Comparison of ENCODE assay signal across 9 cellular contexts in genomic region chr7:154744226-154744860, GRCh38.
DNase-seq lines count a peak whose midpoint lies in the region; ATAC-seq and TF ChIP-seq lines count a peak whose summit lies in the region.
"Had no signal": no experiment of that assay in that cellular context is flagged by ENCODE, and none has a peak within 500 bp of the region (broad histone marks: within the 10 kb centered on the region; RNA-seq: fewer than 3 reads in every experiment).

No MANE protein-coding gene starts in this region.

- POLR2A ChIA-PET in IMR-90 (lab: Charles Lee; ENCODE audit: unreplicated experiment) = no interaction called here

- intact Hi-C loops in cardiac septum (cut with DNase I) = no loop called here
- intact Hi-C loops in Right ventricle myocardium inferior (cut with DNase I) = no loop called here
- intact Hi-C loops in IMR-90 (cut with micrococcal nuclease) = no loop called here
- intact Hi-C loops in left ventricle myocardium superior (cut with micrococcal nuclease) = no loop called here

- H3K36me3 ChIP-seq in IMR-90 (ENCODE audit: control insufficient read depth, insufficient read depth, low read length) = no peaks in the 10 kb centered on the region
- H3K36me3 ChIP-seq: cardiac muscle cell had no signal

- no peak overlapping the region for H2BK5ac ChIP-seq in IMR-90 (ENCODE audit: low read depth, low read length, poor library complexity, severe bottlenecking)

- H4K20me1 ChIP-seq in IMR-90 (ENCODE audit: insufficient read depth, low read length) = no peaks in the 10 kb centered on the region

- peak overlapping the region; percentile 24 for H2AFZ ChIP-seq in IMR-90 (replicated peaks; ENCODE audit: low read length, poor library complexity)

- H3K23ac ChIP-seq in IMR-90 (ENCODE audit: low read depth, low read length) = no peak overlapping the region

- no peak overlapping the region for H3K56ac ChIP-seq in IMR-90 (ENCODE audit: extremely low read depth, insufficient read depth, low read length)

- H4K5ac ChIP-seq in IMR-90 (ENCODE audit: low read depth, low read length) = no peak overlapping the region

- DNase-seq in cardiac septum (ENCODE audit: low spot score) (peak; percentile 67), Right ventricle myocardium inferior (ENCODE audit: missing footprints) (no peak), IMR-90 (no peak), left ventricle myocardium superior (peak; percentile 39), MV-4-11 (lab: John Stamatoyannopoulos, UW) (no peak)
- DNase-seq in stimulated activated CD4-positive, alpha-beta T cell treated with anti-CD3 and anti-CD28 coated beads, Interleukin-4, amount 100 ng/mL, for 1 hour = peak; percentile 9

- H4K91ac ChIP-seq in IMR-90 (ENCODE audit: insufficient read depth, low read depth, low read length) = no peak overlapping the region

- H3K4me1 ChIP-seq in IMR-90 (ENCODE audit: control insufficient read depth, insufficient read depth, low read length) = no peaks in the 10 kb centered on the region

- CTCF ChIA-PET in IMR-90 (lab: Yijun Ruan, JAX) = interaction anchor here (1.0 kb wide), 1 partner anchor 13 kb away, joined by 4 read pairs; no protein-coding TSS in a partner anchor

- no TSS peak for BruUV-seq in IMR-90 (replicated peaks; lab: Mats Ljungman, UMichigan)

- no peak overlapping the region for H3K9ac ChIP-seq in IMR-90 (ENCODE audit: low read depth, low read length)

- H3K4me3 ChIP-seq in IMR-90 (ENCODE audit: insufficient read depth, low read depth, low read length) = no peak overlapping the region
- H3K4me3 ChIP-seq: cardiac muscle cell had no signal

- H3K4me1 Mint-ChIP-seq in activated T-helper 17 cell treated with anti-CD3 and anti-CD28 coated beads, Interleukin-2, amount 50 U/mL, for 72 hours = no peaks in the 10 kb centered on the region

- ATAC-seq in Right ventricle myocardium inferior (no peak), IMR-90 (ENCODE audit: low read depth) (no peak), left ventricle myocardium superior (no peak)
- no peak for ATAC-seq in activated T-helper 17 cell treated with anti-CD3 and anti-CD28 coated beads, Interleukin-2, amount 50 U/mL, for 72 hours (replicated peaks)

- H2AK9ac ChIP-seq in IMR-90 (replicated peaks; ENCODE audit: low read depth, low read length, poor library complexity) = no peak overlapping the region

- no peak overlapping the region for H2BK20ac ChIP-seq in IMR-90 (ENCODE audit: low read depth, low read length)

- peaks cover 41% of the 10 kb centered on the region for H3K9me3 ChIP-seq in IMR-90 (ENCODE audit: control insufficient read depth, insufficient read depth, low read length)

- H3K4ac ChIP-seq in IMR-90 (ENCODE audit: low read depth, low read length) = no peak overlapping the region

- no peak for TF ChIP-seq POLR2A in IMR-90 (IDR thresholded peaks at IDR 0.05; ENCODE audit: low read depth, low read length)

- in situ Hi-C loops in IMR-90 (cut with MboI; ENCODE audit: low sequenced_read_pairs) = no loop called here

- H3K4me3 Mint-ChIP-seq in activated T-helper 17 cell treated with anti-CD3 and anti-CD28 coated beads, Interleukin-2, amount 50 U/mL, for 72 hours = no peak overlapping the region

- H3K9me3 Mint-ChIP-seq in activated T-helper 17 cell treated with anti-CD3 and anti-CD28 coated beads, Interleukin-2, amount 50 U/mL, for 72 hours = no peaks in the 10 kb centered on the region

- no peak for TF ChIP-seq RAD21 in IMR-90 (IDR thresholded peaks at IDR 0.05; ENCODE audit: low read length)

- H3K36me3 Mint-ChIP-seq in activated T-helper 17 cell treated with anti-CD3 and anti-CD28 coated beads, Interleukin-2, amount 50 U/mL, for 72 hours (ENCODE audit: low read depth) = no peaks in the 10 kb centered on the region

- no peak overlapping the region for H3K27ac Mint-ChIP-seq in activated T-helper 17 cell treated with anti-CD3 and anti-CD28 coated beads, Interleukin-2, amount 50 U/mL, for 72 hours

- H3K27ac ChIP-seq in IMR-90 (ENCODE audit: insufficient read depth, low read length) (no peak overlapping the region), VCaP (no peak overlapping the region)
- H3K27ac ChIP-seq: cardiac muscle cell had no signal

- no peaks in the 10 kb centered on the region for H3K79me1 ChIP-seq in IMR-90 (ENCODE audit: low read depth in 1 of 2, low read length in 2 of 2)

- H3K9me1 ChIP-seq in IMR-90 (ENCODE audit: insufficient read depth, low read length) = no peaks in the 10 kb centered on the region

- dilution Hi-C loops in IMR-90 (cut with HindIII; ENCODE audit: low sequenced_read_pairs, unreplicated experiment) = no loop called here

- peaks cover 18% of the 10 kb centered on the region for H3K27me3 Mint-ChIP-seq in activated T-helper 17 cell treated with anti-CD3 and anti-CD28 coated beads, Interleukin-2, amount 50 U/mL, for 72 hours

- no peak overlapping the region for H3K18ac ChIP-seq in IMR-90 (ENCODE audit: low read depth, low read length)

- H2BK15ac ChIP-seq in IMR-90 (ENCODE audit: low read depth, low read length) = no peak overlapping the region

- no peak overlapping the region for H3K14ac ChIP-seq in IMR-90 (replicated peaks; ENCODE audit: low read depth, low read length)

- H2BK120ac ChIP-seq in IMR-90 (ENCODE audit: low read depth, low read length) = no peak overlapping the region

- no peak overlapping the region for H2AK5ac ChIP-seq in IMR-90 (ENCODE audit: low read depth, low read length)

- no CpG with 5 or more reads among the region's 16 CpGs for WGBS in IMR-90 (ENCODE audit: extremely low coverage in 2 of 2, insufficient read length in 1 of 2), 2 experiments

- no peak overlapping the region for H3K4me2 ChIP-seq in IMR-90 (ENCODE audit: low read depth, low read length)

- H4K8ac ChIP-seq in IMR-90 (ENCODE audit: low read depth in 2 of 2, low read length in 2 of 2) = no peak overlapping the region

- H3K27me3 ChIP-seq in IMR-90 (ENCODE audit: control insufficient read depth, insufficient read depth, low read length) = no peaks in the 10 kb centered on the region
- H3K27me3 ChIP-seq: cardiac muscle cell had no signal

- TF ChIP-seq CTCF in IMR-90 (conservative IDR thresholded peaks at IDR 0.05; ENCODE audit: low read depth, low read length) (peak; percentile 18; the same call in 1 of the 2 replicates), VCaP (conservative IDR thresholded peaks at IDR 0.05) (peak; percentile 94)

TF ChIP-seq in IMR-90, 13 proteins besides CTCF, POLR2A, EP300 and RAD21:
- no peak for TF ChIP-seq SMC3 (IDR thresholded peaks at IDR 0.05; ENCODE audit: low read depth, low read length)

Comparison
In these comparisons a context has a peak if more than half of its experiments do, and no peak if none do; other contexts are left out.
1. DNase-seq: peak in cardiac septum (single experiment), left ventricle myocardium superior (single experiment) and stimulated activated CD4-positive, alpha-beta T cell treated with anti-CD3 and anti-CD28 coated beads, Interleukin-4, amount 100 ng/mL, for 1 hour (single experiment); none in Right ventricle myocardium inferior (single experiment), IMR-90 (single experiment) and MV-4-11 (single experiment).